Comparison of ENCODE assay signal across 8 cellular contexts in the genomic region with DNA sequence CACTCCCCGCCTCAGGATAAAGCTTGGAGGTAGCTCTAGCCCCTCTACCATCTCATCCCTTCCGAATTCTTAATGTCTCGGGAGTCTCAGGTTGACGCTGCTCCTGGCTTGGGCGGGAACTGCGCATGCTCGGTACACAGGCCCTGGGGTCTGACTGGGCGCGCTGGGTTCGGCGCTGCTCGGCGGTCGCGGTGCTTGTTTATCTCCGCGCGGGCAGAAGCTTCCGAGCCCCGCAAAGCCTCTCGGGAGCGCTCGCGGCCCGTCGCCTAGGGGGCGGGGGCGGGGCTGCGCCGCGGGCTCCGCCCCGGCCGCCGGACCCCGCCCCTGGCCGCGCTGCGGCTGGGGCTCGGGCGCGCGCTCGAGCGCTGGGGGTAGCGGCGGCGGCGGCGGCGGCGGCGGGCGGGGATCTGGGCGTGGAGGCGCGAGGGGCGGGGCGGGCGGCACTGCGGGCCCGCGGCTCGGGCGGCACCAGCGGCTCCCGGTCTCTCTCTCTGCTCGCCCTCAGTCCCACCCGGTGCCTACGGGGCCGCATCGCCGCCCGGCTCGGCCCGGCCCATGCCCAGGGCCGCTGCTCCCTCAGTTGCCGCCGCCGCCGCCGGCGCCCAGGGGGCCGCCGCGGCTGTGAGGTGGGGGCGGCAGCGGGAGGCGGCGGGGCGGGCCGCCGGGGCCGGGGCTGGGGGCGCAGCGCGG. TPM values are rescaled to one million over a fixed set of nuclear protein-coding genes. Genes with fewer than 3 reads are reported as not detected.
DNase-seq lines count a peak whose midpoint lies in the region; TF ChIP-seq lines count a peak whose summit lies in the region.

A gene (plus strand): TSS at position 443 of the 690 bp plus-strand sequence. CDS start 302 bp downstream, outside the sequence.

- peak within 1 kb of the TSS; percentile 63 for H4K91ac ChIP-seq in mesenchymal stem cell (ENCODE audit: low read length)

- peak within 1 kb of the TSS; percentile 83 for H4K8ac ChIP-seq in mesenchymal stem cell (ENCODE audit: low read length)

- peak within 1 kb of the TSS in 1 of 2 experiments; percentile 77 for H2BK12ac ChIP-seq in mesenchymal stem cell (ENCODE audit: low read length in 2 of 2)

- H2AK5ac ChIP-seq in mesenchymal stem cell (ENCODE audit: low read length, severe bottlenecking): no peak within 1 kb of the TSS

- WGBS in mesenchymal stem cell: under 1% methylated on average over 25 of the region's 97 CpGs

- peaks cover 5% of the 10 kb centered on the region for H3K27me3 ChIP-seq in CD4-positive, alpha-beta memory T cell (ENCODE audit: insufficient read depth, low read length)
- H3K27me3 ChIP-seq in effector memory CD4-positive, alpha-beta T cell (replicated peaks; ENCODE audit: control insufficient read depth, insufficient read depth, low read length, poor library complexity, severe bottlenecking): no peaks in the 10 kb centered on the region
- H3K27me3 ChIP-seq in mesenchymal stem cell (ENCODE audit: control insufficient read depth in 1 of 2, insufficient read depth in 1 of 2, low read length in 2 of 2): no peaks in the 10 kb centered on the region

- peak; percentile 89 to 93 (median 91) for DNase-seq in CD4-positive, alpha-beta memory T cell
- DNase-seq in GM20000 (ENCODE audit: low spot score): peak; percentile 90
- DNase-seq in HT-29 (ENCODE audit: low spot score): peak; percentile 94
- DNase-seq in NOMO-1 treated with DMSO at 0.1 percent for 48 hours (lab: John Stamatoyannopoulos, UW; ENCODE audit: unreplicated experiment): peak; percentile 71
- peak; percentile 75 to 86 for DNase-seq in activated CD8-positive, alpha-beta memory T cell treated with anti-CD3 and anti-CD28 coated beads for 4 hours (ENCODE audit: low read depth in 2 of 2)
- peak; percentile 82 to 86 (median 84) for DNase-seq in effector memory CD4-positive, alpha-beta T cell
- peak; percentile 93 for DNase-seq in mesenchymal stem cell
- DNase-seq in stimulated activated CD8-positive, alpha-beta memory T cell treated with anti-CD3 and anti-CD28 coated beads, Interleukin-12 subunit alpha, Interleukin-12 subunit beta, amount 100 ng/mL, for 24 hours (ENCODE audit: extremely low read depth): peak; percentile 73

- H3K9me3 ChIP-seq in CD4-positive, alpha-beta memory T cell (ENCODE audit: control insufficient read depth in 1 of 2, low read length in 2 of 2): no peaks in the 10 kb centered on the region
- H3K9me3 ChIP-seq in effector memory CD4-positive, alpha-beta T cell (ENCODE audit: control insufficient read depth, low read length): no peaks in the 10 kb centered on the region
- no peaks in the 10 kb centered on the region for H3K9me3 ChIP-seq in mesenchymal stem cell (ENCODE audit: control insufficient read depth, low read length)

- peak within 1 kb of the TSS; percentile 88 for H3K4me2 ChIP-seq in mesenchymal stem cell (ENCODE audit: low read length, poor library complexity, severe bottlenecking)

- H3K4me3 ChIP-seq in CD4-positive, alpha-beta memory T cell (ENCODE audit: low read length in 2 of 2): peak within 1 kb of the TSS; percentile 93 to 97
- peak within 1 kb of the TSS; percentile 81 for H3K4me3 ChIP-seq in effector memory CD4-positive, alpha-beta T cell (ENCODE audit: insufficient read depth, low read depth, low read length, poor library complexity, severe bottlenecking)
- H3K4me3 ChIP-seq in mesenchymal stem cell (ENCODE audit: insufficient read depth in 1 of 2, low read depth in 1 of 2, low read length in 2 of 2): peak within 1 kb of the TSS; percentile 87 to 96

- peak within 1 kb of the TSS in 1 of 2 experiments; percentile 99 for H3K23ac ChIP-seq in mesenchymal stem cell (ENCODE audit: low read length in 2 of 2)

- H2BK120ac ChIP-seq in mesenchymal stem cell (ENCODE audit: low read depth, low read length): peak within 1 kb of the TSS; percentile 78

- H2AFZ ChIP-seq in mesenchymal stem cell (ENCODE audit: low read depth, low read length): peak within 1 kb of the TSS; percentile 95

- H3K36me3 ChIP-seq in CD4-positive, alpha-beta memory T cell (ENCODE audit: insufficient read depth, low read length): no peaks in the 10 kb centered on the region
- no peaks in the 10 kb centered on the region for H3K36me3 ChIP-seq in effector memory CD4-positive, alpha-beta T cell (ENCODE audit: control insufficient read depth, insufficient read depth, low read length)
- H3K36me3 ChIP-seq in mesenchymal stem cell (ENCODE audit: control insufficient read depth in 1 of 2, insufficient read depth in 2 of 2, low read depth in 1 of 2, low read length in 2 of 2): peaks cover 0 to 8% of the 10 kb centered on the region in 2 experiments

- H3K9ac ChIP-seq in mesenchymal stem cell (ENCODE audit: low read length): peak within 1 kb of the TSS; percentile 97

- H2BK5ac ChIP-seq in mesenchymal stem cell (ENCODE audit: low read depth, low read length, poor library complexity, severe bottlenecking): peak within 1 kb of the TSS; percentile 98

- peak within 1 kb of the TSS; percentile 99 for H2BK15ac ChIP-seq in mesenchymal stem cell (ENCODE audit: low read depth, poor library complexity, severe bottlenecking)

- H3K27me3 Mint-ChIP-seq in CD4-positive, alpha-beta memory T cell: peaks cover 0 to 4% of the 10 kb centered on the region in 2 donors

- H3K27ac ChIP-seq in CD4-positive, alpha-beta memory T cell (ENCODE audit: low read depth, low read length): peak within 1 kb of the TSS; percentile 99
- H3K27ac ChIP-seq in effector memory CD4-positive, alpha-beta T cell (ENCODE audit: insufficient read depth, low read length, poor library complexity, severe bottlenecking): peak within 1 kb of the TSS; percentile 99
- peak within 1 kb of the TSS; percentile 99 for H3K27ac ChIP-seq in mesenchymal stem cell (ENCODE audit: low read length, poor library complexity, severe bottlenecking)

- peak within 1 kb of the TSS; percentile 96 to 100 (median 98) for H3K4me3 Mint-ChIP-seq in CD4-positive, alpha-beta memory T cell

- TF ChIP-seq CTCF in GM20000 (IDR thresholded peaks at IDR 0.05; ENCODE audit: extremely low read depth, missing control alignments): no peak

- H3K27ac Mint-ChIP-seq in CD4-positive, alpha-beta memory T cell: peak within 1 kb of the TSS; percentile 97 to 100 (median 99)

- peak within 1 kb of the TSS; percentile 94 to 100 for H3K4ac ChIP-seq in mesenchymal stem cell (ENCODE audit: low read depth in 1 of 2, low read length in 2 of 2)

- H3K14ac ChIP-seq in mesenchymal stem cell (ENCODE audit: low read length in 2 of 2): peak within 1 kb of the TSS in 1 of 2 experiments; percentile 99

- intact Hi-C loops in CD4-positive, alpha-beta memory T cell (cut with micrococcal nuclease): loop anchor here (1.0 to 10.0 kb wide), 5 partner anchors 65 to 1758 kb away; a partner anchor contains a TSS

- peaks cover 20% of the 10 kb centered on the region for H3K79me1 ChIP-seq in mesenchymal stem cell (replicated peaks; ENCODE audit: low read length, poor library complexity, severe bottlenecking)

- POLR2A ChIA-PET in CD4-positive, alpha-beta memory T cell (lab: Charles Lee; ENCODE audit: partially characterized antibody): interaction anchor here (1.0 to 3.7 kb wide), 21 partner anchors 9 to 1766 kb away, joined by 3 to 85 read pairs (median 4); a partner anchor contains a TSS

- peaks cover 0 to 20% of the 10 kb centered on the region in 2 donors for H3K36me3 Mint-ChIP-seq in CD4-positive, alpha-beta memory T cell

- peak within 1 kb of the TSS; percentile 87 to 100 for H3K18ac ChIP-seq in mesenchymal stem cell (ENCODE audit: low read depth in 1 of 2, low read length in 2 of 2)

- CTCF ChIA-PET in CD4-positive, alpha-beta memory T cell (lab: Charles Lee; ENCODE audit: partially characterized antibody): interaction anchor here (0.8 to 1.9 kb wide), 3 partner anchors 64 to 324 kb away, joined by 3 to 9 read pairs (median 6); no protein-coding TSS in a partner anchor

- peaks cover 41% of the 10 kb centered on the region for H3K4me1 ChIP-seq in CD4-positive, alpha-beta memory T cell (ENCODE audit: insufficient read depth, low read length)
- H3K4me1 ChIP-seq in effector memory CD4-positive, alpha-beta T cell (ENCODE audit: control insufficient read depth, insufficient read depth, low read length, poor library complexity, severe bottlenecking): peaks cover 17% of the 10 kb centered on the region
- H3K4me1 ChIP-seq in mesenchymal stem cell (ENCODE audit: control insufficient read depth, insufficient read depth, low read depth, low read length): no peaks in the 10 kb centered on the region

- peaks cover 20 to 41% (median 23%) of the 10 kb centered on the region in 4 donors for H3K4me1 Mint-ChIP-seq in CD4-positive, alpha-beta memory T cell

- H3K9me3 Mint-ChIP-seq in CD4-positive, alpha-beta memory T cell: peaks cover 0 to 2% (median 0%) of the 10 kb centered on the region in 8 donors

RNA-seq across cellular contexts. Expression of the gene that starts here (rescaled TPM):
- total RNA-seq in CD4-positive, alpha-beta memory T cell: 10 to 100 TPM; 21.5 to 24.0 TPM
- 1 to 10 TPM; 1.7 to 3.9 TPM for polyA plus RNA-seq in CD4-positive, alpha-beta memory T cell
- total RNA-seq in HT-29 (2014; rRNA removed; shearing (Covaris generic)): 26.5 and 28.8 TPM in 2 replicates
- 15.2 TPM for polyA plus RNA-seq in mesenchymal stem cell (2013, experiment 1 of 2)
- polyA plus RNA-seq in mesenchymal stem cell (2013, experiment 2 of 2): 15.4 TPM

Comparison
In these comparisons a context has a peak if more than half of its experiments do, and no peak if none do; other contexts are left out.
1. Peak in every context shown above with its lines: DNase-seq, H3K4me3 ChIP-seq and H3K27ac ChIP-seq.